24 cellular contexts compared by ENCODE assay signal in genomic region chr5:141785667-141786066, GRCh38.
A peak's percentile ranks its signal among the peaks of the same experiment; 100 is the strongest.
DNase-seq lines count a peak whose midpoint lies in the region; ATAC-seq and TF ChIP-seq lines count a peak whose summit lies in the region.
"Had no signal": no experiment of that assay in that cellular context is flagged by ENCODE, and none has a peak within 500 bp of the region (broad histone marks: within the 10 kb centered on the region; RNA-seq: fewer than 3 reads in every experiment).

No MANE protein-coding gene starts in this region.

- TF ChIP-seq POLR2A in spleen (IDR thresholded peaks at IDR 0.05) = no peak
- TF ChIP-seq POLR2A in gastroesophageal sphincter (IDR thresholded peaks at IDR 0.05) = no peak

- intact Hi-C loops in spleen (cut with DNase I; ENCODE audit: low total_unique reads) = no loop called here

- H3K27ac ChIP-seq in spleen = no peak overlapping the region
- no peak overlapping the region for H3K27ac ChIP-seq in RWPE1
- no peak overlapping the region for H3K27ac ChIP-seq in gastroesophageal sphincter
- H3K27ac ChIP-seq: A549, C4-2B had no signal

- peak; percentile 89 for DNase-seq in ELF-1 (ENCODE audit: low read depth, low spot score)
- peak; percentile 13 for DNase-seq in LNCaP clone FGC (ENCODE audit: low read depth)
- DNase-seq in left kidney (ENCODE audit: low read depth, low spot score) = peak; percentile 49
- DNase-seq in spleen = peak; percentile 55
- DNase-seq in RWPE1 (ENCODE audit: low spot score) = no peak
- DNase-seq: AML-193; CD8-positive, alpha-beta T cell; DMS79 treated with DMSO at 0.1 percent for 48 hours; H7; IMR-90; KG1; MM.1S; NCI-H1417; NCI-H1694; NCI-H2081; NCI-H82; NK-92 treated with Interleukin-12 subunit alpha and Interleukin-12 subunit beta, amount 100 ng/mL, for 24 hours; RPMI8226; SHP77; T-cell had no signal

- H3K4me3 ChIP-seq in LNCaP clone FGC (ENCODE audit: low read depth, low read length) = no peak overlapping the region
- no peak overlapping the region for H3K4me3 ChIP-seq in spleen
- no peak overlapping the region for H3K4me3 ChIP-seq in gastroesophageal sphincter
- H3K4me3 ChIP-seq: A549 had no signal

- ATAC-seq in HG02885 (IDR thresholded peaks at IDR 0.05; ENCODE audit: poor library complexity, unreplicated experiment) (no peak), gastroesophageal sphincter (no peak)
- ATAC-seq: A549; CD8-positive, alpha-beta T cell; T-cell had no signal

- POLR2A ChIA-PET in RWPE1 (lab: Yijun Ruan, JAX; ENCODE audit: low non-redundant PET) = no interaction called here

- CTCF ChIA-PET in RWPE1 (lab: Yijun Ruan, JAX) = interaction anchor here (0.6 to 1.5 kb wide), 3 partner anchors 28 to 176 kb away, joined by 3 to 4 read pairs (median 4); partner anchors contain the start of gene PCDH1

- H3K4me1 ChIP-seq in spleen (no peaks in the 10 kb centered on the region), gastroesophageal sphincter (no peaks in the 10 kb centered on the region)

- 70 to 90% (median 85%) methylated on average over 2 to 3 of the region's 3 CpGs for WGBS in spleen, 5 donors
- WGBS in gastroesophageal sphincter (ENCODE audit: low coverage in 1 of 2), 2 donors = 46% methylated on average over 2 of the region's 3 CpGs; no CpG with 5 or more reads in 1 of the 2 donors

- H3K36me3 ChIP-seq in spleen (no peaks in the 10 kb centered on the region), gastroesophageal sphincter (no peaks in the 10 kb centered on the region)

- H3K9me3 ChIP-seq in spleen (no peaks in the 10 kb centered on the region), gastroesophageal sphincter (no peaks in the 10 kb centered on the region)
- H3K9me3 ChIP-seq: A549 had no signal

- H3K27me3 ChIP-seq in spleen (replicated peaks in 1 of 7) = peaks cover 0 to 38% (median 0%) of the 10 kb centered on the region in 7 donors
- H3K27me3 ChIP-seq in gastroesophageal sphincter = peaks cover 39% of the 10 kb centered on the region

- no peak for TF ChIP-seq CTCF in LNCaP clone FGC (IDR thresholded peaks at IDR 0.05; ENCODE audit: control insufficient read depth, extremely low read depth, insufficient read depth)
- TF ChIP-seq CTCF in spleen (IDR thresholded peaks at IDR 0.05 in 8 of 11, conservative IDR thresholded peaks at IDR 0.05 in 3 of 11) = no peak
- TF ChIP-seq CTCF in RWPE1 (conservative IDR thresholded peaks at IDR 0.05; ENCODE audit: low read depth) = no peak
- no peak for TF ChIP-seq CTCF in gastroesophageal sphincter (IDR thresholded peaks at IDR 0.05)

- TF ChIP-seq EP300 in gastroesophageal sphincter (IDR thresholded peaks at IDR 0.05) = no peak
